ENCODE assay signal across 10 cellular contexts in the genomic region with DNA sequence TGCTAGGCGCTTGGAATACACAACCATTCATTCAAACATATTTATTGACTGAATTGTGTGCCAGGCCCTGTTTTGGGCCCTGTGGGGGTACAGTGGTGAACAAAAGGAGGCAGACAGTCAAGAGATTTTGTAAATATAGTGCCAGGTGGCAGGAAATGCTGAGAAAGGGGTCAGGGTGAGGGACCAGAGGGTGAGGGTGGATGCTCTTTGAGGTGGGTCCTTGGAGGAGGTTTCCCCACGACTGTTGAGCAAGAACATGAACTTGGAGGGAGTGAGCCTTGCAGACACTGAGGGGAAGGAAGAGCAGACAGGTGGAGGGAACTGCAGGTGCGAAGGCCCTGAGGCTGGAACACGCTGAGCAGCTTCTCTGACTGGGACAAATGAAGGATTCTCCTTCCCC. TPM values are rescaled to one million over a fixed set of nuclear protein-coding genes. Genes with fewer than 3 reads are reported as not detected.
A peak's percentile ranks its signal among the peaks of the same experiment; 100 is the strongest.
DNase-seq lines count a peak whose midpoint lies in the region; ATAC-seq and TF ChIP-seq lines count a peak whose summit lies in the region.
"Had no signal": no experiment of that assay in that cellular context is flagged by ENCODE, and none has a peak within 500 bp of the region (broad histone marks: within the 10 kb centered on the region; RNA-seq: fewer than 3 reads in every experiment).

No MANE protein-coding gene starts in this region.

- peaks cover 22% of the 10 kb centered on the region for H3K36me3 Mint-ChIP-seq in stimulated activated naive CD8-positive, alpha-beta T cell treated with anti-CD3 and anti-CD28 coated beads, Interleukin-15, Interleukin-2, amounts not matched to agents 100 ng/mL and 50 ng/mL, for 24 hours (ENCODE audit: low read depth)
- peaks cover 9% of the 10 kb centered on the region for H3K36me3 Mint-ChIP-seq in activated T-helper 1 cell treated with anti-CD3 and anti-CD28 coated beads, Interleukin-12 subunit alpha, Interleukin-12 subunit beta, Interleukin-2, Interleukin-4 antibody, amounts not matched to agents 30 ng/mL and 10 ng/mL and 1 ng/mL, durations not matched to agents 14 hours and 24 hours and 36 hours (ENCODE audit: low read depth)

- H3K36me3 ChIP-seq in lower lobe of right lung (peaks cover 14% of the 10 kb centered on the region), vagina (no peaks in the 10 kb centered on the region)

- no peaks in the 10 kb centered on the region for H3K9me3 Mint-ChIP-seq in stimulated activated naive CD8-positive, alpha-beta T cell treated with anti-CD3 and anti-CD28 coated beads, Interleukin-15, Interleukin-2, amounts not matched to agents 100 ng/mL and 50 ng/mL, for 24 hours
- no peaks in the 10 kb centered on the region for H3K9me3 Mint-ChIP-seq in activated T-helper 1 cell treated with anti-CD3 and anti-CD28 coated beads, Interleukin-12 subunit alpha, Interleukin-12 subunit beta, Interleukin-2, Interleukin-4 antibody, amounts not matched to agents 30 ng/mL and 10 ng/mL and 1 ng/mL, durations not matched to agents 14 hours and 24 hours and 36 hours

- H3K4me1 Mint-ChIP-seq in stimulated activated naive CD8-positive, alpha-beta T cell treated with anti-CD3 and anti-CD28 coated beads, Interleukin-15, Interleukin-2, amounts not matched to agents 100 ng/mL and 50 ng/mL, for 24 hours (ENCODE audit: low read depth), result peaks cover 75% of the 10 kb centered on the region
- H3K4me1 Mint-ChIP-seq in activated T-helper 1 cell treated with anti-CD3 and anti-CD28 coated beads, Interleukin-12 subunit alpha, Interleukin-12 subunit beta, Interleukin-2, Interleukin-4 antibody, amounts not matched to agents 30 ng/mL and 10 ng/mL and 1 ng/mL, durations not matched to agents 14 hours and 24 hours and 36 hours (ENCODE audit: low read depth), result peaks cover 49% of the 10 kb centered on the region

- peak overlapping the region; percentile 99 for H3K27ac Mint-ChIP-seq in stimulated activated naive CD8-positive, alpha-beta T cell treated with anti-CD3 and anti-CD28 coated beads, Interleukin-15, Interleukin-2, amounts not matched to agents 100 ng/mL and 50 ng/mL, for 24 hours
- peak overlapping the region; percentile 93 for H3K27ac Mint-ChIP-seq in activated T-helper 1 cell treated with anti-CD3 and anti-CD28 coated beads, Interleukin-12 subunit alpha, Interleukin-12 subunit beta, Interleukin-2, Interleukin-4 antibody, amounts not matched to agents 30 ng/mL and 10 ng/mL and 1 ng/mL, durations not matched to agents 14 hours and 24 hours and 36 hours

- no peak overlapping the region for H3K4me3 ChIP-seq in lower lobe of right lung
- no peak overlapping the region for H3K4me3 ChIP-seq in vagina
- H3K4me3 ChIP-seq: SK-N-MC had no signal

- H3K27me3 Mint-ChIP-seq in stimulated activated naive CD8-positive, alpha-beta T cell treated with anti-CD3 and anti-CD28 coated beads, Interleukin-15, Interleukin-2, amounts not matched to agents 100 ng/mL and 50 ng/mL, for 24 hours, result no peaks in the 10 kb centered on the region
- no peaks in the 10 kb centered on the region for H3K27me3 Mint-ChIP-seq in activated T-helper 1 cell treated with anti-CD3 and anti-CD28 coated beads, Interleukin-12 subunit alpha, Interleukin-12 subunit beta, Interleukin-2, Interleukin-4 antibody, amounts not matched to agents 30 ng/mL and 10 ng/mL and 1 ng/mL, durations not matched to agents 14 hours and 24 hours and 36 hours (ENCODE audit: insufficient read depth)

- no peak for TF ChIP-seq POLR2A in vagina (IDR thresholded peaks at IDR 0.05)

- peak overlapping the region; percentile 79 for H3K27ac ChIP-seq in lower lobe of right lung
- H3K27ac ChIP-seq in vagina, result peak overlapping the region; percentile 64
- H3K27ac ChIP-seq: SK-N-MC had no signal

- intact Hi-C loops in activated T-helper 1 cell treated with anti-CD3 and anti-CD28 coated beads, Interleukin-12 subunit alpha, Interleukin-12 subunit beta, Interleukin-2, Interleukin-4 antibody, amounts not matched to agents 30 ng/mL and 10 ng/mL and 1 ng/mL, durations not matched to agents 14 hours and 24 hours and 36 hours (cut with micrococcal nuclease), result loop anchor here (10.0 kb wide), 1 partner anchor 1573 kb away; a partner anchor contains a TSS
- intact Hi-C loops in lower lobe of right lung (cut with DNase I) (no loop called here), vagina (cut with DNase I) (no loop called here)

- H3K4me3 Mint-ChIP-seq in stimulated activated naive CD8-positive, alpha-beta T cell treated with anti-CD3 and anti-CD28 coated beads, Interleukin-15, Interleukin-2, amounts not matched to agents 100 ng/mL and 50 ng/mL, for 24 hours, result peak overlapping the region; percentile 79
- peak overlapping the region; percentile 80 for H3K4me3 Mint-ChIP-seq in activated T-helper 1 cell treated with anti-CD3 and anti-CD28 coated beads, Interleukin-12 subunit alpha, Interleukin-12 subunit beta, Interleukin-2, Interleukin-4 antibody, amounts not matched to agents 30 ng/mL and 10 ng/mL and 1 ng/mL, durations not matched to agents 14 hours and 24 hours and 36 hours

- no peak for ATAC-seq in stimulated activated naive CD8-positive, alpha-beta T cell treated with anti-CD3 and anti-CD28 coated beads, Interleukin-15, Interleukin-2, amounts not matched to agents 100 U/mL and 50 U/mL, for 24 hours
- ATAC-seq in lower lobe of right lung, result no peak
- ATAC-seq in GM19467 (IDR thresholded peaks at IDR 0.05; ENCODE audit: unreplicated experiment), result no peak
- no peak for ATAC-seq in GM21515 (IDR thresholded peaks at IDR 0.05; ENCODE audit: unreplicated experiment)

- H3K9me3 ChIP-seq in lower lobe of right lung (no peaks in the 10 kb centered on the region), vagina (no peaks in the 10 kb centered on the region)

- DNase-seq in stimulated activated naive CD8-positive, alpha-beta T cell treated with anti-CD3 and anti-CD28 coated beads, Interleukin-15, Interleukin-2, amounts not matched to agents 100 U/mL and 50 U/mL, for 24 hours, result no peak
- DNase-seq in activated T-helper 1 cell treated with anti-CD3 and anti-CD28 coated beads, Interleukin-12 subunit alpha, Interleukin-12 subunit beta, Interleukin-2, Interleukin-4 antibody, amounts not matched to agents 30 ng/mL and 10 ng/mL and 1 ng/mL, durations not matched to agents 14 hours and 24 hours and 36 hours (ENCODE audit: low spot score), result no peak
- no peak for DNase-seq in lower lobe of right lung
- no peak for DNase-seq in vagina (ENCODE audit: extremely low spot score in 2 of 2)
- no peak for DNase-seq in NCI-H2196 (lab: John Stamatoyannopoulos, UW; ENCODE audit: unreplicated experiment)
- DNase-seq: NCI-H1694 treated with DMSO at 0.1 percent for 48 hours had no signal

- H3K27me3 ChIP-seq in lower lobe of right lung (ENCODE audit: low read depth) (no peaks in the 10 kb centered on the region), vagina (no peaks in the 10 kb centered on the region)

- peaks cover 79% of the 10 kb centered on the region for H3K4me1 ChIP-seq in lower lobe of right lung
- H3K4me1 ChIP-seq in vagina, result peaks cover 57% of the 10 kb centered on the region

- no peak for TF ChIP-seq CTCF in lower lobe of right lung (IDR thresholded peaks at IDR 0.05)
- no peak for TF ChIP-seq CTCF in vagina (IDR thresholded peaks at IDR 0.05)

RNA-seq across cellular contexts. Expression of a gene that starts 40.7 kb away (rescaled TPM):
- 235 and 247 TPM in 2 replicates for total RNA-seq in activated T-helper 1 cell treated with anti-CD3 and anti-CD28 coated beads, Interleukin-12 subunit alpha, Interleukin-12 subunit beta, Interleukin-2, Interleukin-4 antibody, amounts not matched to agents 30 ng/mL and 10 ng/mL and 1 ng/mL, durations not matched to agents 14 hours and 24 hours and 36 hours
- 30.1 TPM for total RNA-seq in lower lobe of right lung
- 34.9 TPM for total RNA-seq in vagina
